Comparison of ENCODE assay signal across 12 cellular contexts in the genomic region with DNA sequence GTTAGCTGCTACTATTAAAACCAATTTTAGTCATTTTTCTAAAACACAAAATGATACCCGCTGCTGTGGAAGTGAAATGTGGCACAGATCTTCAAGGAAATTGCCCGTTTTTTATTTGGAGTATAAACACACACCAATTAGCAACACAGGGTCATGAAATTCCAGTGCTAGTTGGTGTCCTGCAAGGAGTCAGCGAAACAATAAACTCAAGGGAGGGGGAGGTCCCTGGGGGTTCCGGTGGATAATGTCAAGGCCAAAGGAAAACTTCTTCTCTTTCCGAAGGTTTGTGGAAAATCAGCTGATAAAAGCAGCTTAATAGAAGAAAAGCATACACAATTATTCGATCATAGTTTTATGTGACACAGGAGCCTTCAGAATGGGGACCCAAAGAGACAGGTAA.
DNase-seq lines count a peak whose midpoint lies in the region; ATAC-seq and TF ChIP-seq lines count a peak whose summit lies in the region.
"Had no signal": no experiment of that assay in that cellular context is flagged by ENCODE, and none has a peak within 500 bp of the region (broad histone marks: within the 10 kb centered on the region; RNA-seq: fewer than 3 reads in every experiment).

No MANE protein-coding gene starts in this region.

- no peak for ATAC-seq in HG03354 (IDR thresholded peaks at IDR 0.05; ENCODE audit: poor library complexity, severe bottlenecking, unreplicated experiment)
- no peak for ATAC-seq in GM18907 (IDR thresholded peaks at IDR 0.05; ENCODE audit: unreplicated experiment)
- ATAC-seq: A549, HepG2 had no signal

- no peaks in the 10 kb centered on the region for H3K27me3 ChIP-seq in endodermal cell (ENCODE audit: control insufficient read depth, insufficient read depth, low read length, poor library complexity, severe bottlenecking)

- no peak for TF ChIP-seq CTCF in endodermal cell (conservative IDR thresholded peaks at IDR 0.05)

- H3K4me1 ChIP-seq in endodermal cell (ENCODE audit: control insufficient read depth, insufficient read depth, low read length): peaks cover 7% of the 10 kb centered on the region
- H3K4me1 ChIP-seq: Caco-2 had no signal

- no peak overlapping the region for H3K4me3 Mint-ChIP-seq in endodermal cell
- H3K4me3 Mint-ChIP-seq: CD8-positive, alpha-beta memory T cell had no signal

- peaks cover 60% of the 10 kb centered on the region for H3K36me3 Mint-ChIP-seq in endodermal cell (ENCODE audit: low read depth)
- H3K36me3 Mint-ChIP-seq: CD8-positive, alpha-beta memory T cell had no signal

- H3K4me1 Mint-ChIP-seq in endodermal cell: peaks cover 60% of the 10 kb centered on the region
- H3K4me1 Mint-ChIP-seq: CD8-positive, alpha-beta memory T cell had no signal

- WGBS in endodermal cell (ENCODE audit: insufficient coverage in 1 of 2, insufficient read length in 1 of 2), 2 experiments: 75 to 87% methylated on average over 3 to 6 of the region's 6 CpGs

- peak overlapping the region; percentile 20 for H3K4me3 ChIP-seq in endodermal cell (ENCODE audit: low read length)
- H3K4me3 ChIP-seq: A549 had no signal

- in situ Hi-C loops in G401 (cut with HindIII; ENCODE audit: low sequenced_read_pairs): no loop called here

- peaks cover 19% of the 10 kb centered on the region for H3K9me3 Mint-ChIP-seq in endodermal cell

- peak; percentile 10 for DNase-seq in G401 (ENCODE audit: low spot score)
- peak; percentile 48 for DNase-seq in NCI-H2227 (lab: John Stamatoyannopoulos, UW; ENCODE audit: unreplicated experiment)
- no peak for DNase-seq in endodermal cell
- DNase-seq in retina: peak; percentile 48
- DNase-seq in activated T-cell treated with anti-CD3 and anti-CD28 coated beads for 4 hours: no peak
- no peak for DNase-seq in SKM-1 (lab: John Stamatoyannopoulos, UW; ENCODE audit: unreplicated experiment)
- DNase-seq: Caco-2; CD8-positive, alpha-beta memory T cell had no signal

- no peak overlapping the region for H3K9ac ChIP-seq in endodermal cell (ENCODE audit: extremely low read depth, low read length, poor library complexity, severe bottlenecking)

- H3K27ac Mint-ChIP-seq in endodermal cell: peak overlapping the region; percentile 62
- H3K27ac Mint-ChIP-seq: CD8-positive, alpha-beta memory T cell had no signal

- H3K27ac ChIP-seq in endodermal cell (ENCODE audit: low read depth, low read length): no peak overlapping the region
- H3K27ac ChIP-seq: A549 had no signal

- peaks cover 47% of the 10 kb centered on the region for H3K9me3 ChIP-seq in endodermal cell (ENCODE audit: control insufficient read depth, low read length)
- H3K9me3 ChIP-seq: A549, Caco-2 had no signal

- no peaks in the 10 kb centered on the region for H3K27me3 Mint-ChIP-seq in endodermal cell (ENCODE audit: insufficient read depth)

- H3K36me3 ChIP-seq in endodermal cell (ENCODE audit: control insufficient read depth, insufficient read depth, low read length): peaks cover 28% of the 10 kb centered on the region

Comparison
In these comparisons a context has a peak if more than half of its experiments do, and no peak if none do; other contexts are left out.
1. DNase-seq: peak in G401 (single experiment), NCI-H2227 (single experiment) and retina (single experiment); none in endodermal cell (single experiment), activated T-cell treated with anti-CD3 and anti-CD28 coated beads for 4 hours (single experiment) and SKM-1 (single experiment).